ENCODE assay signal across 17 cellular contexts in genomic region chr22:44520695-44521094, GRCh38.
"Had no signal": no experiment of that assay in that cellular context is flagged by ENCODE, and none has a peak within 500 bp of the region (broad histone marks: within the 10 kb centered on the region; RNA-seq: fewer than 3 reads in every experiment).

No MANE protein-coding gene starts in this region.

- H3K27me3 ChIP-seq: hepatocyte had no signal

- H3K27ac ChIP-seq: coronary artery, esophagus squamous epithelium, hepatocyte, lower lobe of right lung had no signal

- H3K4me1 Mint-ChIP-seq: activated CD4-positive, alpha-beta T cell treated with anti-CD3 and anti-CD28 coated beads for 36 hours; activated naive CD8-positive, alpha-beta T cell treated with anti-CD3 and anti-CD28 coated beads, Interleukin-2, amount 10 ng/mL, durations not matched to agents 7 days and 5 days; WTC11 had no signal

- H3K4me3 ChIP-seq: coronary artery, esophagus squamous epithelium, hepatocyte, lower lobe of right lung had no signal

- H3K27ac Mint-ChIP-seq: activated CD4-positive, alpha-beta T cell treated with anti-CD3 and anti-CD28 coated beads for 36 hours; activated naive CD8-positive, alpha-beta T cell treated with anti-CD3 and anti-CD28 coated beads, Interleukin-2, amount 10 ng/mL, durations not matched to agents 7 days and 5 days; activated T-helper 2 cell treated with anti-CD3 and anti-CD28 coated beads, Interferon-gamma antibody, Interleukin-2, Interleukin-4, amounts not matched to agents 10 μg/mL and 5 μg/mL and 100 μg/mL, durations not matched to agents 14 hours and 24 hours and 36 hours; natural killer cell treated with Interleukin-12 subunit alpha and Interleukin-12 subunit beta and Interleukin-15 and Interleukin-18, amount 100 ng/mL, for 72 hours; WTC11 had no signal

- DNase-seq: activated CD4-positive, alpha-beta T cell treated with anti-CD3 and anti-CD28 coated beads for 36 hours; activated CD4-positive, alpha-beta T cell treated with anti-CD3 and anti-CD28 coated beads, Interleukin-2, amount 50 U/mL, for 48 hours; activated naive CD4-positive, alpha-beta T cell treated with Interleukin-2 at 50 U/mL for 16 hours; activated naive CD8-positive, alpha-beta T cell treated with anti-CD3 and anti-CD28 coated beads, Interleukin-2, amount 10 ng/mL, durations not matched to agents 7 days and 5 days; effector memory CD4-positive, alpha-beta T cell; esophagus squamous epithelium; lower lobe of right lung; stimulated activated CD4-positive, alpha-beta T cell treated with anti-CD3 and anti-CD28 coated beads, Interleukin-12 subunit alpha, Interleukin-12 subunit beta, amount 100 ng/mL, for 4 hours; stimulated activated CD4-positive, alpha-beta T cell treated with anti-CD3 and anti-CD28 coated beads, Interleukin-1b, Interleukin-23, amount 100 ng/mL, for 48 hours; stimulated activated CD8-positive, alpha-beta memory T cell treated with anti-CD3 and anti-CD28 coated beads, Interleukin-4, amount 100 ng/mL, for 48 hours; stimulated activated naive CD4-positive, alpha-beta T cell; SW 1271 had no signal

- ATAC-seq: activated CD4-positive, alpha-beta T cell treated with anti-CD3 and anti-CD28 coated beads for 36 hours; lower lobe of right lung; natural killer cell treated with Interleukin-12 subunit alpha and Interleukin-12 subunit beta and Interleukin-15 and Interleukin-18, amount 100 ng/mL, for 72 hours; WTC11 had no signal

- H2AFZ ChIP-seq: hepatocyte had no signal

- H3K4me2 ChIP-seq: hepatocyte had no signal

- H3K4me3 Mint-ChIP-seq: activated CD4-positive, alpha-beta T cell treated with anti-CD3 and anti-CD28 coated beads for 36 hours; activated naive CD8-positive, alpha-beta T cell treated with anti-CD3 and anti-CD28 coated beads, Interleukin-2, amount 10 ng/mL, durations not matched to agents 7 days and 5 days; natural killer cell treated with Interleukin-12 subunit alpha and Interleukin-12 subunit beta and Interleukin-15 and Interleukin-18, amount 100 ng/mL, for 72 hours; WTC11 had no signal

- H3K79me2 ChIP-seq: hepatocyte had no signal

- H3K4me1 ChIP-seq: lower lobe of right lung had no signal

- H3K36me3 ChIP-seq: esophagus squamous epithelium, lower lobe of right lung had no signal

- H3K9me3 ChIP-seq: esophagus squamous epithelium, lower lobe of right lung had no signal
